In the genomic region with DNA sequence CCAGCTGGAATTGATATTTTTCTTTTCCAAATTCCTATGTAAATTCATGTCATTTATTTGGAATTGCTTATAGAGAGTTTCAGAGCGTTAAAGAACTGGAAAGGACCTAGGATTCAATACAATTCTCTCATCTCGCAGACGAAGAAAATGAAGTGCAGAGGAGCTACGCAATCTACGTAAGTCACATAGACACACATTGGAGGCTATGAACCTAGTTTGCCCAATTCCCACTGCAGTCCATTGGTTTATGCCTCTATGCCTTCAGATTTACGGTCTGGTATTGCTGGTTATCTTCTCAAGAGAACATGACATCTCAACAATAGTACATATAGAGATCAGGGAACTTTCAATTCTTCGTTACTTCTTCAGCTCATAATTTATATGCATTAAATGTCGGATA, we compare ENCODE assay signal across 9 cellular contexts. TPM values are rescaled to one million over a fixed set of nuclear protein-coding genes. Genes with fewer than 3 reads are reported as not detected.
DNase-seq lines count a peak whose midpoint lies in the region; ATAC-seq and TF ChIP-seq lines count a peak whose summit lies in the region.
"Had no signal": no experiment of that assay in that cellular context is flagged by ENCODE, and none has a peak within 500 bp of the region (broad histone marks: within the 10 kb centered on the region; RNA-seq: fewer than 3 reads in every experiment).

No MANE protein-coding gene starts in this region.

- peak overlapping the region; percentile 93 to 96 for H3K27ac Mint-ChIP-seq in T-cell

- peak overlapping the region; percentile 89 for H2AFZ ChIP-seq in GM23248

- H3K36me3 Mint-ChIP-seq in T-cell = no peaks in the 10 kb centered on the region

- no peaks in the 10 kb centered on the region for H3K27me3 Mint-ChIP-seq in T-cell

- H3K27me3 ChIP-seq in GM23248 (replicated peaks; ENCODE audit: insufficient read depth) (no peaks in the 10 kb centered on the region), sigmoid colon (no peaks in the 10 kb centered on the region), foreskin keratinocyte (no peaks in the 10 kb centered on the region)

- H3K4me2 ChIP-seq in GM23248 (ENCODE audit: unreplicated experiment) = no peak overlapping the region

- H3K4me3 Mint-ChIP-seq in T-cell = peak overlapping the region; percentile 93 to 98 (median 94)

- DNase-seq in GM23248 = peak; percentile 3
- no peak for DNase-seq in T-cell
- DNase-seq in erythroblast (lab: John Stamatoyannopoulos, UW) = peak; percentile 13 to 36
- DNase-seq in sigmoid colon = no peak
- no peak for DNase-seq in DMS153 treated with DMSO at 0.1 percent for 48 hours (lab: John Stamatoyannopoulos, UW; ENCODE audit: unreplicated experiment)
- DNase-seq in foreskin keratinocyte = no peak
- no peak for DNase-seq in activated CD8-positive, alpha-beta memory T cell treated with anti-CD3 and anti-CD28 coated beads for 24 hours
- DNase-seq in GM03348 (ENCODE audit: low spot score) = no peak

- H3K4me3 ChIP-seq in GM23248 (no peak overlapping the region), sigmoid colon (no peak overlapping the region)

- no peaks in the 10 kb centered on the region for H3K9me3 Mint-ChIP-seq in T-cell

- no peak for TF ChIP-seq CTCF in sigmoid colon (IDR thresholded peaks at IDR 0.05)
- no peak for TF ChIP-seq CTCF in foreskin keratinocyte (conservative IDR thresholded peaks at IDR 0.05)

- H3K4me1 ChIP-seq in GM23248 (ENCODE audit: insufficient read depth) = peaks cover 17% of the 10 kb centered on the region
- H3K4me1 ChIP-seq in sigmoid colon = peaks cover 0 to 19% (median 16%) of the 10 kb centered on the region in 4 donors
- peaks cover 10% of the 10 kb centered on the region for H3K4me1 ChIP-seq in foreskin keratinocyte

- no peak overlapping the region for H3K9ac ChIP-seq in GM23248

- no peaks in the 10 kb centered on the region for H3K36me3 ChIP-seq in GM23248 (ENCODE audit: low read depth)
- no peaks in the 10 kb centered on the region for H3K36me3 ChIP-seq in sigmoid colon
- H3K36me3 ChIP-seq: cardiac muscle cell had no signal

- TF ChIP-seq POLR2A in erythroblast (IDR thresholded peaks at IDR 0.05; ENCODE audit: low read length) (no peak), sigmoid colon (IDR thresholded peaks at IDR 0.05) (no peak)

- H3K27ac ChIP-seq in GM23248 (peak overlapping the region; percentile 61), sigmoid colon (peak overlapping the region; percentile 90 to 96 (median 92)), foreskin keratinocyte (no peak overlapping the region)
- H3K27ac ChIP-seq: cardiac muscle cell had no signal

- no peak for TF ChIP-seq EP300 in sigmoid colon (IDR thresholded peaks at IDR 0.05)

- intact Hi-C loops in sigmoid colon (cut with DNase I) = loop anchor here (2.0 kb wide), 1 partner anchor 240 kb away; no protein-coding TSS in a partner anchor

- CTCF ChIA-PET in T-cell (lab: Charles Lee) = interaction anchor here (0.5 to 1.2 kb wide), 3 partner anchors 25 to 349 kb away, joined by 3 to 6 read pairs (median 4); no protein-coding TSS in a partner anchor

- POLR2A ChIA-PET in T-cell (lab: Charles Lee) = interaction anchor here in 1 of 2 donors (0.7 to 1.2 kb wide), 2 partner anchors 20 to 160 kb away, joined by 3 to 4 read pairs; no protein-coding TSS in a partner anchor

- H3F3A ChIP-seq in GM23248 (ENCODE audit: insufficient read depth) = peaks cover 32% of the 10 kb centered on the region

- H4K20me1 ChIP-seq in GM23248 (ENCODE audit: insufficient read depth) = peaks cover 26% of the 10 kb centered on the region

- H3K9me3 ChIP-seq in GM23248 (ENCODE audit: low read depth) = no peaks in the 10 kb centered on the region
- H3K9me3 ChIP-seq in sigmoid colon = no peaks in the 10 kb centered on the region

- ATAC-seq in T-cell (replicated peaks in 1 of 4) = no peak
- no peak for ATAC-seq in foreskin keratinocyte

- 84 to 90% methylated on average over 8 of the region's 8 CpGs for WGBS in GM23248 (ENCODE audit: low coverage in 1 of 2, low lambda C conversion rate in 2 of 2, missing lambda C conversion rate in 2 of 2), 2 experiments
- 72 to 83% methylated on average over 8 of the region's 8 CpGs for WGBS in sigmoid colon, 2 donors

- H3K79me2 ChIP-seq in GM23248 (ENCODE audit: insufficient read depth) = peaks cover 31% of the 10 kb centered on the region

- H3K9me2 ChIP-seq in GM23248 (ENCODE audit: insufficient read depth) = no peaks in the 10 kb centered on the region

- in situ Hi-C loops in GM23248 (cut with MboI) = no loop called here

- H3K4me1 Mint-ChIP-seq in T-cell = peaks cover 41 to 44% (median 42%) of the 10 kb centered on the region in 3 donors

RNA-seq across cellular contexts. Expression of gene RNF2, which starts 1.0 kb away (rescaled TPM):
- total RNA-seq in GM23248 (2014; rRNA removed; shearing (Covaris generic)) = 13.8 and 18.2 TPM in 2 replicates
- 16.7 and 19.6 TPM in 2 replicates for polyA plus RNA-seq in GM23248 (2016; fragmentation: Nextera tagmentation; extraction: Ambion mirVana)
- 10 to 100 TPM; 17.0 to 24.0 (median 21.0) TPM for total RNA-seq in T-cell
- total RNA-seq in sigmoid colon = 10 to 100 TPM; 11.1 to 17.1 (median 16.7) TPM
- 1 to 10 TPM; 6.0 to 6.7 (median 6.0) TPM for polyA plus RNA-seq in sigmoid colon
- 17.8 and 19.2 TPM in 2 replicates for total RNA-seq in foreskin keratinocyte
- 8.3 and 10.7 TPM in 2 replicates for polyA plus RNA-seq in foreskin keratinocyte

Comparison
In these comparisons a context has a peak if more than half of its experiments do, and no peak if none do; other contexts are left out.
1. DNase-seq: peak in GM23248 (single experiment) and erythroblast (2 of 2); none in T-cell (0 of 34), sigmoid colon (single experiment), DMS153 treated with DMSO at 0.1 percent for 48 hours (single experiment), foreskin keratinocyte (0 of 2), activated CD8-positive, alpha-beta memory T cell treated with anti-CD3 and anti-CD28 coated beads for 24 hours (single experiment) and GM03348 (single experiment).